11 cellular contexts compared by ENCODE assay signal in the genomic region with DNA sequence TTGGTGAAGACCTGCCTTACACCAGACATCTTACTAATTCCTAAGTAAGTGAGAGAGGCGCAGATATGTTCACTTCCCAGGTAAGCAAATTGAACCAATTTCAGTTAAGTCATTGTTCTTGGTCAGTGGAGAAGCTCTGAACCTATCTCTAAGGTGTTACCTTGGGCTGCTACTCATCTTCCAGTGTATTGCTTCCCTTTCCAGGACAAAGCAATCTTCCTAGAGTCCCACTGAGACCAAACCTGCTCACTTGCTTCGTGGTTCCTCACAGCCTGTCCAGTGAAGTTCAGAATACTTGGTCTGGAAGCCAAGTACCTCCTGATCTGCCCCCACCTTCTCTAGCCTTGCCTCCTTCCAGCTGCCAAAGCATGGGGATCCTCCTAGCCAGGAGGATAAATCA. TPM values are rescaled to one million over a fixed set of nuclear protein-coding genes. Genes with fewer than 3 reads are reported as not detected.
"Had no signal": no experiment of that assay in that cellular context is flagged by ENCODE, and none has a peak within 500 bp of the region (broad histone marks: within the 10 kb centered on the region; RNA-seq: fewer than 3 reads in every experiment).

No MANE protein-coding gene starts in this region.

- DNase-seq: H9, HCEC 1CT, HFFc6, IMR-90, KG1 had no signal

- ATAC-seq: GM23338, K562 had no signal

- H3K4me1 Mint-ChIP-seq: GM23338 had no signal

- H3K4me3 Mint-ChIP-seq: GM23338, H9, HFFc6 had no signal

- H3K4me3 ChIP-seq: GM23338, K562 had no signal

- H3K9me3 Mint-ChIP-seq: HFFc6 had no signal

- FAIRE-seq: H1, H54, HTR-8/SVneo, K562 had no signal

- H3K27ac Mint-ChIP-seq: GM23338, H9, HFFc6 had no signal

RNA-seq across cellular contexts. Expression of a gene that starts 22.5 kb away (rescaled TPM):
- total RNA-seq: HFFc6, HT-29, IMR-90 had no signal
